ENCODE assay signal across 8 cellular contexts in the genomic region with DNA sequence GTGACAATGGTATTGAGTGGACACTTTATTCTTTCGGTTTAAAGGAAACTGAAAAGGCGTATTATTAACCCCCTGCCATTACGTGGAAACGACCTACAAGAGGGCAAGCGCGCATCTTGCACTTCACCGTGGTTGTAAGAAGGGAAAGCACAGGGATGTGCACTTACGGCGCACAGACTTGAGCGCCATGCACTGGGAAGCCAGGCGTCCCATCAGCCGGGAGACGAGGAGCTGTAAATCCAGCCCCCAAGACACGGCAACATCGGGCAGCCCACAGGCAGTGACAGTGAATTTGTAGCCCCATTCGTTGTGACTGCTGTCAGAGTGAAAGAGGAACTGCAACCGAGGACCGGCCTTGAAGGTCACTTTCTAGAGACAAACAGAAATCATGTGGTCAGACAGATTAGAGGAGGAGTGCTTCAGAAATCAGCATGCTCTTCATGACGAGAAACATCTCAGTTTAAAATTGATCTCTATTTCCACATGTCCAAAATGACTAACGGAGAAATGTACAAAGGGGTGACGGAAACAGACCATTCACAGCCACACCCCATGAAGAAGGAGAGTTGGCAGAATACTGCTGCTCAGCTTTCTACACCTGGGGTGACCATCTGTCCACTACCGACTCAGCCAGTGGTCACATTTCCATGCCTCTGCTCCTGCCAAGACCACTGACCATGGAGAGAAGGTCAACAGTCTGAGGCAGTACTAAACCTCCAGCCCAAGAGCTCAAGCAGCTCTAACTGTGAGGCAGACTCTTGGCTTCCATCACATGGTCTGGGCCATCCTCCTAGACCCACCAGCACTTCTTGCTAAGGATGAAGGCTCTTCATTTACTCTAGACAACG.
DNase-seq lines count a peak whose midpoint lies in the region; ATAC-seq and TF ChIP-seq lines count a peak whose summit lies in the region.

No MANE protein-coding gene starts in this region.

- DNase-seq in colonic mucosa (peak; percentile 25), middle frontal gyrus (ENCODE audit: extremely low spot score, low spot score) (no peak), activated gamma-delta T cell (lab: John Stamatoyannopoulos, UW) (no peak), A673 (ENCODE audit: low spot score) (no peak), AML-193 (lab: John Stamatoyannopoulos, UW) (no peak)

- no peak overlapping the region for H3K9ac ChIP-seq in BLaER1 treated with 17β-estradiol and CSF1 and Interleukin-3, amounts not matched to agents 10 nM and 100 nM
- H3K9ac ChIP-seq in colonic mucosa (ENCODE audit: low read depth in 2 of 2, low read length in 2 of 2) = no peak overlapping the region

- no TSS peak for BruUV-seq in A673 (replicated peaks; lab: Mats Ljungman, UMichigan)

- CTCF ChIA-PET in A673 (lab: Charles Lee) = interaction anchor here (0.6 to 0.7 kb wide), 2 partner anchors 813 to 1203 kb away, joined by 3 read pairs; no protein-coding TSS in a partner anchor

- POLR2A ChIA-PET in A673 (lab: Charles Lee; ENCODE audit: low non-redundant PET) = interaction anchor here (0.7 kb wide), 1 partner anchor 215 kb away, joined by 3 read pairs; no protein-coding TSS in a partner anchor

- no peaks in the 10 kb centered on the region for H3K9me3 ChIP-seq in BLaER1 treated with 17β-estradiol and CSF1 and Interleukin-3, amounts not matched to agents 10 nM and 100 nM (replicated peaks in 1 of 11)
- H3K9me3 ChIP-seq in colonic mucosa (no peaks in the 10 kb centered on the region), A673 (ENCODE audit: low read depth, low read length, poor library complexity, severe bottlenecking) (no peaks in the 10 kb centered on the region)

- no peaks in the 10 kb centered on the region for H3K27me3 ChIP-seq in BLaER1 treated with 17β-estradiol and CSF1 and Interleukin-3, amounts not matched to agents 10 nM and 100 nM
- H3K27me3 ChIP-seq in colonic mucosa = no peaks in the 10 kb centered on the region
- no peaks in the 10 kb centered on the region for H3K27me3 ChIP-seq in A673 (replicated peaks; ENCODE audit: insufficient read depth, low read depth, low read length, poor library complexity)

- peak; percentile 83 for ATAC-seq in GM19397 (IDR thresholded peaks at IDR 0.05; ENCODE audit: unreplicated experiment)
- peak; percentile 80 for ATAC-seq in HG03378 (IDR thresholded peaks at IDR 0.05; ENCODE audit: unreplicated experiment)

- H3K27ac ChIP-seq in BLaER1 treated with 17β-estradiol and CSF1 and Interleukin-3, amounts not matched to agents 10 nM and 100 nM = peak overlapping the region in 3 of 11 experiments; percentile 18 to 43 (median 21); a peak in 4 of 22 replicates
- H3K27ac ChIP-seq in colonic mucosa (no peak overlapping the region), A673 (ENCODE audit: low read depth, low read length, poor library complexity, severe bottlenecking) (no peak overlapping the region)

- H3K4me3 ChIP-seq in BLaER1 treated with 17β-estradiol and CSF1 and Interleukin-3, amounts not matched to agents 10 nM and 100 nM = no peak overlapping the region
- H3K4me3 ChIP-seq in colonic mucosa (no peak overlapping the region), A673 (ENCODE audit: low read depth, low read length, poor library complexity, severe bottlenecking) (no peak overlapping the region)

- no peak for TF ChIP-seq CTCF in colonic mucosa (IDR thresholded peaks at IDR 0.05)
- no peak for TF ChIP-seq CTCF in A673 (conservative IDR thresholded peaks at IDR 0.05; ENCODE audit: low read depth, low read length)

- peaks cover 89 to 100% (median 95%) of the 10 kb centered on the region in 11 experiments for H3K36me3 ChIP-seq in BLaER1 treated with 17β-estradiol and CSF1 and Interleukin-3, amounts not matched to agents 10 nM and 100 nM
- H3K36me3 ChIP-seq in colonic mucosa (peaks cover 37% of the 10 kb centered on the region), A673 (ENCODE audit: insufficient read depth, low read length, poor library complexity, severe bottlenecking) (peaks cover 55% of the 10 kb centered on the region)

- H4K20me1 ChIP-seq in BLaER1 treated with 17β-estradiol and CSF1 and Interleukin-3, amounts not matched to agents 10 nM and 100 nM = peaks cover 0 to 32% (median 7%) of the 10 kb centered on the region in 11 experiments; a peak in 12 of 22 replicates

- intact Hi-C loops in colonic mucosa (cut with DNase I) (loop anchor here (10.0 kb wide), 1 partner anchor 159 kb away; a partner anchor contains a TSS), A673 (cut with micrococcal nuclease; ENCODE audit: unreplicated experiment) (loop anchor here (10.0 kb wide), 1 partner anchor 159 kb away; a partner anchor contains a TSS)

- H3K4me1 ChIP-seq in BLaER1 treated with 17β-estradiol and CSF1 and Interleukin-3, amounts not matched to agents 10 nM and 100 nM = peaks cover 0 to 20% (median 10%) of the 10 kb centered on the region in 10 experiments; a peak in 12 of 20 replicates
- no peaks in the 10 kb centered on the region for H3K4me1 ChIP-seq in colonic mucosa
- H3K4me1 ChIP-seq in A673 (ENCODE audit: insufficient read depth, low read length, poor library complexity, severe bottlenecking) = no peaks in the 10 kb centered on the region

- peak overlapping the region in 6 of 11 experiments; percentile 48 to 82 (median 58); a peak in 11 of 22 replicates for H3K4me2 ChIP-seq in BLaER1 treated with 17β-estradiol and CSF1 and Interleukin-3, amounts not matched to agents 10 nM and 100 nM
